ENCODE assay signal across 8 cellular contexts in the genomic region with DNA sequence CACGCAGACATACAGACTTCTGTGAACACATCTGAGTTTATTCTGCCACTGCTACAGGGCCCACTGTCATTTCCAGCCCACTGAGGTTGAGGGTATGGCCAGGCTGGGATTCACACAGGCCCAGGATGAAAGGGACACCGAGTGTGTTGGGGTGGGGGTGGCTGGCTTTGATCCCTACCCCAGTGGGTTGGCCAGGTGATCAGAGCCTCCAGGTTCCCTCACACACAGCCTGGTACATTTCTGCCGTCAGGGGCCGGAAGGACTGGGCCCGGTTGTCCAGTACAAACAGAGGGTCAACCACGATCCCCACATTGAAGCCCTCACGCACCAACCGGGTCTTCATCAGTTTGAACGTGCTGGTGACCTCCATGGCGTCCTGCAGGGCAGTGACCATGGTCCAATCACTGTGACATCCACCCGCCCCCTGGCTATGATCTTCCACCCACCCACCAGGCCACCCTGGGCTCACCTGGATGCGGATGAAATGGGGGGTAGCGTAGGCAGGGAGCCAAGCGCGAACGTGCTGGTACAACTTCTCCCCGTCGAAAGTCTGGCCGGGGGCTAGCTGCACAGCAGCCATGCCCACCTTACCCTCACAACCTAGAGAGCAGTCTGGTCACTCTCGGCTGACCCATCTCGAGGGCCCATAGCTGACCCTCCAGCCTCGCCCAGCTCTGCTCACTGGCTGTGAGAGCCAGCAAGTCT. TPM values are rescaled to one million over a fixed set of nuclear protein-coding genes. Genes with fewer than 3 reads are reported as not detected.
DNase-seq lines count a peak whose midpoint lies in the region; TF ChIP-seq lines count a peak whose summit lies in the region.

No MANE protein-coding gene starts in this region.

- H3K36me3 ChIP-seq in neuronal stem cell (replicated peaks in 1 of 2; ENCODE audit: control insufficient read depth in 2 of 2, insufficient read depth in 2 of 2, low read length in 2 of 2): no peaks in the 10 kb centered on the region

- peak overlapping the region; percentile 97 for H2AFZ ChIP-seq in neuronal stem cell (ENCODE audit: low read length)

- peak overlapping the region; percentile 72 for H2AK5ac ChIP-seq in neuronal stem cell (ENCODE audit: low read depth, low read length)

- peak overlapping the region; percentile 62 for H3K23ac ChIP-seq in neuronal stem cell (ENCODE audit: low read depth, low read length, poor library complexity)

- no peak overlapping the region for H4K91ac ChIP-seq in neuronal stem cell (ENCODE audit: low read depth, low read length, poor library complexity)

- peaks cover 8% of the 10 kb centered on the region for H3K79me1 ChIP-seq in neuronal stem cell (ENCODE audit: low read depth, low read length)

- DNase-seq in Calu3 (no peak), NB4 (ENCODE audit: low read depth) (no peak), endothelial cell (ENCODE audit: low spot score) (no peak), neuronal stem cell (ENCODE audit: low spot score) (no peak), NCI-H524 (lab: John Stamatoyannopoulos, UW) (no peak), H4 (ENCODE audit: low spot score) (no peak), NCI-H2171 (lab: John Stamatoyannopoulos, UW) (no peak), NCI-H345 (lab: John Stamatoyannopoulos, UW) (no peak)

- H4K8ac ChIP-seq in neuronal stem cell (ENCODE audit: low read depth, low read length): no peak overlapping the region

- peaks cover 13% of the 10 kb centered on the region for H3K4me1 Mint-ChIP-seq in Calu3 (ENCODE audit: low read depth, unreplicated experiment)
- H3K4me1 Mint-ChIP-seq in endothelial cell (ENCODE audit: unreplicated experiment): peaks cover 7% of the 10 kb centered on the region

- peak overlapping the region; percentile 66 for H3K9ac ChIP-seq in neuronal stem cell (ENCODE audit: low read depth, low read length, poor library complexity)

- H3K4me3 Mint-ChIP-seq in Calu3 (ENCODE audit: low read depth, unreplicated experiment) (peak overlapping the region; percentile 75), endothelial cell (ENCODE audit: unreplicated experiment) (peak overlapping the region; percentile 77)

- peaks cover 0 to 2% of the 10 kb centered on the region in 2 donors for H3K9me3 ChIP-seq in neuronal stem cell (replicated peaks in 1 of 2; ENCODE audit: control insufficient read depth in 2 of 2, insufficient read depth in 1 of 2, low read depth in 1 of 2, low read length in 2 of 2)

- no peak for TF ChIP-seq POLR2A in NB4 (IDR thresholded peaks at IDR 0.05; ENCODE audit: extremely low read depth, insufficient read length)

- H3K9me3 Mint-ChIP-seq in Calu3 (ENCODE audit: low read depth, unreplicated experiment): peaks cover 12% of the 10 kb centered on the region
- H3K9me3 Mint-ChIP-seq in endothelial cell (ENCODE audit: unreplicated experiment): no peaks in the 10 kb centered on the region

- peak overlapping the region; percentile 80 for H2BK5ac ChIP-seq in neuronal stem cell (ENCODE audit: low read length)

- H3K27ac Mint-ChIP-seq in Calu3 (ENCODE audit: unreplicated experiment) (peak overlapping the region; percentile 46), endothelial cell (ENCODE audit: unreplicated experiment) (no peak overlapping the region)

- peak overlapping the region; percentile 11 for H3K14ac ChIP-seq in neuronal stem cell (ENCODE audit: low read length)

- peaks cover 8 to 17% of the 10 kb centered on the region in 2 donors for H3K4me1 ChIP-seq in neuronal stem cell (ENCODE audit: control insufficient read depth in 2 of 2, insufficient read depth in 1 of 2, low read depth in 1 of 2, low read length in 2 of 2)

- intact Hi-C loops in Calu3 (cut with micrococcal nuclease; ENCODE audit: unreplicated experiment): no loop called here

- H3K4me3 ChIP-seq in NB4 (ENCODE audit: low read depth, low read length): peak overlapping the region; percentile 79
- H3K4me3 ChIP-seq in neuronal stem cell (ENCODE audit: low read length in 2 of 2): peak overlapping the region; percentile 60 to 80

- TF ChIP-seq CTCF in Calu3 (IDR thresholded peaks at IDR 0.05; ENCODE audit: unreplicated experiment) (no peak), NB4 (IDR thresholded peaks at IDR 0.05; ENCODE audit: low read depth, low read length) (no peak), endothelial cell (IDR thresholded peaks at IDR 0.05; ENCODE audit: unreplicated experiment) (no peak)

- H3K36me3 Mint-ChIP-seq in Calu3 (ENCODE audit: insufficient read depth, unreplicated experiment) (peaks cover 13% of the 10 kb centered on the region), endothelial cell (ENCODE audit: low read depth, unreplicated experiment) (no peaks in the 10 kb centered on the region)

- H3K27ac ChIP-seq in neuronal stem cell (replicated peaks; ENCODE audit: low read length): no peak overlapping the region

- WGBS in neuronal stem cell (ENCODE audit: extremely low coverage in 2 of 2, insufficient read length in 2 of 2, insufficient replicate concordance in 1 of 2), 2 donors: no CpG with 5 or more reads among the region's 22 CpGs

- no peak overlapping the region for H2BK120ac ChIP-seq in neuronal stem cell (ENCODE audit: low read depth, low read length)

- H3K27me3 Mint-ChIP-seq in Calu3 (ENCODE audit: unreplicated experiment) (peaks cover 15% of the 10 kb centered on the region), endothelial cell (ENCODE audit: unreplicated experiment) (peaks cover 13% of the 10 kb centered on the region)

- H3K18ac ChIP-seq in neuronal stem cell (ENCODE audit: low read length): peak overlapping the region; percentile 87

- H3K4me2 ChIP-seq in neuronal stem cell (ENCODE audit: insufficient read depth, low read length, poor library complexity, severe bottlenecking): peak overlapping the region; percentile 90

- peak overlapping the region; percentile 10 for H2BK15ac ChIP-seq in neuronal stem cell (ENCODE audit: low read length)

- no peaks in the 10 kb centered on the region for H3K27me3 ChIP-seq in neuronal stem cell (ENCODE audit: control insufficient read depth in 3 of 3, insufficient read depth in 3 of 3, low read depth in 1 of 3, low read length in 3 of 3)

- CTCF ChIA-PET in Calu3 (lab: Charles Lee): no interaction called here

- peak overlapping the region; percentile 45 for H3K4ac ChIP-seq in neuronal stem cell (ENCODE audit: low read length)

- H2BK12ac ChIP-seq in neuronal stem cell (ENCODE audit: low read length): no peak overlapping the region

- BruUV-seq in Calu3 (replicated peaks; lab: Mats Ljungman, UMichigan): no TSS peak

RNA-seq across cellular contexts. Expression of a gene that starts 13.3 kb away (rescaled TPM):
- total RNA-seq in Calu3 (2022) (3.7 and 5.8 TPM in 2 replicates), endothelial cell (ENCODE audit: unreplicated experiment) (4.7 TPM)
- 21.6 TPM for polyA plus RNA-seq in neuronal stem cell (2013, experiment 1 of 2)
- 20.7 TPM for polyA plus RNA-seq in neuronal stem cell (2013, experiment 2 of 2)
- 18.1 and 19.7 TPM in 2 replicates for total RNA-seq in H4 (2014; rRNA removed; shearing (Covaris generic))

RNA-seq across cellular contexts. Expression of a gene that starts 21.1 kb away (rescaled TPM):
- 17.7 and 19.6 TPM in 2 replicates for total RNA-seq in Calu3 (2022)
- total RNA-seq in endothelial cell (ENCODE audit: unreplicated experiment): 22.2 TPM
- 14.3 TPM for polyA plus RNA-seq in neuronal stem cell (2013, experiment 1 of 2)
- 14.8 TPM for polyA plus RNA-seq in neuronal stem cell (2013, experiment 2 of 2)
- total RNA-seq in H4 (2014; rRNA removed; shearing (Covaris generic)): 1.6 and 4.6 TPM in 2 replicates

RNA-seq across cellular contexts. Expression of a gene that starts 22.3 kb away (rescaled TPM):
- total RNA-seq in Calu3 (2022): 12.7 and 13.9 TPM in 2 replicates
- 9.9 TPM for total RNA-seq in endothelial cell (ENCODE audit: unreplicated experiment)
- polyA plus RNA-seq in neuronal stem cell (2013, experiment 1 of 2): 6.8 TPM
- 6.8 TPM for polyA plus RNA-seq in neuronal stem cell (2013, experiment 2 of 2)
- total RNA-seq in H4 (2014; rRNA removed; shearing (Covaris generic)): 9.8 and 14.7 TPM in 2 replicates

RNA-seq across cellular contexts. Expression of a gene that starts 31.6 kb away (rescaled TPM):
- total RNA-seq in Calu3 (2022): 16.9 and 18.2 TPM in 2 replicates
- total RNA-seq in endothelial cell (ENCODE audit: unreplicated experiment): 10.5 TPM
- 3.8 TPM for polyA plus RNA-seq in neuronal stem cell (2013, experiment 1 of 2)
- polyA plus RNA-seq in neuronal stem cell (2013, experiment 2 of 2): 3.8 TPM
- total RNA-seq in H4 (2014; rRNA removed; shearing (Covaris generic)): 7.1 and 10.1 TPM in 2 replicates

RNA-seq across cellular contexts. Expression of a gene that starts 45.4 kb away (rescaled TPM):
- 558 and 582 TPM in 2 replicates for total RNA-seq in Calu3 (2022)
- total RNA-seq in endothelial cell (ENCODE audit: unreplicated experiment): 457 TPM
- polyA plus RNA-seq in neuronal stem cell (2013, experiment 1 of 2): 759 TPM
- 741 TPM for polyA plus RNA-seq in neuronal stem cell (2013, experiment 2 of 2)
- 378 and 416 TPM in 2 replicates for total RNA-seq in H4 (2014; rRNA removed; shearing (Covaris generic))
